ENCODE assay signal across 25 cellular contexts in genomic region chr16:7218936-7219335, GRCh38.
"Had no signal": no experiment of that assay in that cellular context is flagged by ENCODE, and none has a peak within 500 bp of the region (broad histone marks: within the 10 kb centered on the region; RNA-seq: fewer than 3 reads in every experiment).

No MANE protein-coding gene starts in this region.

- H3K27me3 ChIP-seq: cardiac muscle cell, neutrophil, pancreas, stomach, suprapubic skin, tibial nerve, vagina had no signal

- H3K27ac ChIP-seq: cardiac muscle cell, lower lobe of right lung, neutrophil, pancreas, stomach, suprapubic skin, tibial nerve, vagina had no signal

- H3K4me3 ChIP-seq: cardiac muscle cell, lower lobe of right lung, pancreas, smooth muscle cell, stomach, suprapubic skin, tibial nerve, vagina had no signal

- H3K36me3 Mint-ChIP-seq: stimulated activated memory B cell treated with anti-CD40 and anti-IgM and Interleukin-4, amounts not matched to agents 10 μg/mL and 1 μg/mL and 100 μg/mL, for 72 hours had no signal

- H3K27me3 Mint-ChIP-seq: activated CD4-positive, alpha-beta memory T cell treated with anti-CD3 and anti-CD28 coated beads, Interleukin-2, amount 10 ng/mL, durations not matched to agents 7 days and 5 days; activated CD4-positive, alpha-beta T cell treated with anti-CD3 and anti-CD28 coated beads, Interleukin-2, amount 10 ng/mL, durations not matched to agents 24 days and 14 days; activated naive CD8-positive, alpha-beta T cell treated with anti-CD3 and anti-CD28 coated beads, Interleukin-2, amount 50 U/mL, for 24 hours; naive thymus-derived CD4-positive, alpha-beta T cell; stimulated activated memory B cell treated with anti-CD40 and anti-IgM and Interleukin-4, amounts not matched to agents 10 μg/mL and 1 μg/mL and 100 μg/mL, for 72 hours had no signal

- H3K27ac Mint-ChIP-seq: activated CD4-positive, alpha-beta memory T cell treated with anti-CD3 and anti-CD28 coated beads, Interleukin-2, amount 10 ng/mL, durations not matched to agents 7 days and 5 days; activated CD4-positive, alpha-beta T cell treated with anti-CD3 and anti-CD28 coated beads, Interleukin-2, amount 10 ng/mL, durations not matched to agents 24 days and 14 days; activated naive CD8-positive, alpha-beta T cell treated with anti-CD3 and anti-CD28 coated beads, Interleukin-2, amount 50 U/mL, for 24 hours; activated T-helper 1 cell treated with anti-CD3 and anti-CD28 coated beads, Interleukin-12 subunit alpha, Interleukin-12 subunit beta, Interleukin-2, Interleukin-4 antibody, amounts not matched to agents 30 ng/mL and 10 ng/mL and 1 ng/mL, durations not matched to agents 14 hours and 24 hours and 36 hours; immature natural killer cell; naive thymus-derived CD4-positive, alpha-beta T cell; stimulated activated memory B cell treated with anti-CD40 and anti-IgM and Interleukin-4, amounts not matched to agents 10 μg/mL and 1 μg/mL and 100 μg/mL, for 72 hours had no signal

- DNase-seq: activated CD4-positive, alpha-beta memory T cell treated with anti-CD3 and anti-CD28 coated beads, Interleukin-2, amount 10 ng/mL, durations not matched to agents 7 days and 5 days; activated CD4-positive, alpha-beta T cell treated with anti-CD3 and anti-CD28 coated beads, Interleukin-2, amount 10 ng/mL, durations not matched to agents 24 days and 14 days; activated gamma-delta T cell; activated naive CD4-positive, alpha-beta T cell treated with anti-CD3 and anti-CD28 coated beads, Interleukin-2, amount 50 U/mL, for 16 hours; activated naive CD8-positive, alpha-beta T cell treated with anti-CD3 and anti-CD28 coated beads, Interleukin-2, amount 50 U/mL, for 24 hours; effector CD8-positive, alpha-beta T cell; erythroblast; foreskin fibroblast; immature natural killer cell; lower lobe of right lung; naive thymus-derived CD4-positive, alpha-beta T cell; pancreas; stimulated activated CD4-positive, alpha-beta T cell treated with anti-CD3 and anti-CD28 coated beads, Interleukin-15, amount 100 ng/mL, for 24 hours; stomach; T-helper 2 cell had no signal

- H3K36me3 ChIP-seq: cardiac muscle cell, lower lobe of right lung, neutrophil, pancreas, stomach, suprapubic skin, tibial nerve, vagina had no signal

- H3K4me3 Mint-ChIP-seq: activated CD4-positive, alpha-beta memory T cell treated with anti-CD3 and anti-CD28 coated beads, Interleukin-2, amount 10 ng/mL, durations not matched to agents 7 days and 5 days; activated CD4-positive, alpha-beta T cell treated with anti-CD3 and anti-CD28 coated beads, Interleukin-2, amount 10 ng/mL, durations not matched to agents 24 days and 14 days; activated naive CD8-positive, alpha-beta T cell treated with anti-CD3 and anti-CD28 coated beads, Interleukin-2, amount 50 U/mL, for 24 hours; activated T-helper 1 cell treated with anti-CD3 and anti-CD28 coated beads, Interleukin-12 subunit alpha, Interleukin-12 subunit beta, Interleukin-2, Interleukin-4 antibody, amounts not matched to agents 30 ng/mL and 10 ng/mL and 1 ng/mL, durations not matched to agents 14 hours and 24 hours and 36 hours; immature natural killer cell; naive thymus-derived CD4-positive, alpha-beta T cell; stimulated activated memory B cell treated with anti-CD40 and anti-IgM and Interleukin-4, amounts not matched to agents 10 μg/mL and 1 μg/mL and 100 μg/mL, for 72 hours had no signal

- H3K9me3 ChIP-seq: lower lobe of right lung, neutrophil, pancreas, stomach, suprapubic skin, tibial nerve, vagina had no signal

- H3K4me1 Mint-ChIP-seq: activated CD4-positive, alpha-beta memory T cell treated with anti-CD3 and anti-CD28 coated beads, Interleukin-2, amount 10 ng/mL, durations not matched to agents 7 days and 5 days; activated CD4-positive, alpha-beta T cell treated with anti-CD3 and anti-CD28 coated beads, Interleukin-2, amount 10 ng/mL, durations not matched to agents 24 days and 14 days; activated naive CD8-positive, alpha-beta T cell treated with anti-CD3 and anti-CD28 coated beads, Interleukin-2, amount 50 U/mL, for 24 hours; immature natural killer cell; naive thymus-derived CD4-positive, alpha-beta T cell; stimulated activated memory B cell treated with anti-CD40 and anti-IgM and Interleukin-4, amounts not matched to agents 10 μg/mL and 1 μg/mL and 100 μg/mL, for 72 hours had no signal

- H3K4me1 ChIP-seq: lower lobe of right lung, pancreas, stomach, suprapubic skin, tibial nerve, vagina had no signal

- ATAC-seq: activated naive CD8-positive, alpha-beta T cell treated with anti-CD3 and anti-CD28 coated beads, Interleukin-2, amount 50 U/mL, for 24 hours; left lobe of liver; lower lobe of right lung; naive thymus-derived CD4-positive, alpha-beta T cell; pancreas; sciatic nerve; stimulated activated memory B cell treated with anti-CD40 and anti-IgM and Interleukin-4, amounts not matched to agents 10 μg/mL and 1 μg/mL and 100 μg/mL, for 72 hours had no signal
